In the genomic region with DNA sequence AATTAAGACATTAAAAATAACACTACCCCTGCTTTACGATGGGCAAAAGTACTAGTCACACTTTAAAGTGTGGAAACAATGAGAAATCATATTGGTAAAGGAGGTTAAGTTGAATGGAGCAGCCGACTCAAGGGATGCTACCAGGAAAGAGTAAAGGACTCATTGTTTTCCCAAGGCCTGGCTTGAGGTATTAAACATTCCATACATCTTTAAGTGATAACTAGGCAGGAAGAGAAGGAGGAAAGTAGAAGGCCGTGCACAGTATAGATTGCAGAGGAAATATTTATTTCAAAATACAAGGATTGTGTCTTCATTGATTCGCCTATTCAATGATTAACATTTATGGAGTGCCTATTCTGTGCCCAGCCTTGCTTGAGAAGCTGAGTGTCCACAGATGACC, we compare ENCODE assay signal across 14 cellular contexts.
"Had no signal": no experiment of that assay in that cellular context is flagged by ENCODE, and none has a peak within 500 bp of the region (broad histone marks: within the 10 kb centered on the region; RNA-seq: fewer than 3 reads in every experiment).

No MANE protein-coding gene starts in this region.

- ATAC-seq: natural killer cell treated with Interleukin-12 subunit alpha and Interleukin-12 subunit beta and Interleukin-15 and Interleukin-18, amount 100 ng/mL, for 72 hours had no signal

- H3K36me3 Mint-ChIP-seq: natural killer cell treated with Interleukin-12 subunit alpha and Interleukin-12 subunit beta and Interleukin-15 and Interleukin-18, amount 100 ng/mL, for 72 hours; neural progenitor cell; type B pancreatic cell had no signal

- H3K9me3 ChIP-seq: esophagus muscularis mucosa, ovary, right atrium auricular region had no signal

- H3K27me3 ChIP-seq: hepatocyte, neural progenitor cell, ovary, right atrium auricular region had no signal

- H3K36me3 ChIP-seq: esophagus muscularis mucosa, neural progenitor cell, ovary, right atrium auricular region had no signal

- H3K27ac Mint-ChIP-seq: natural killer cell treated with Interleukin-12 subunit alpha and Interleukin-12 subunit beta and Interleukin-15 and Interleukin-18, amount 100 ng/mL, for 72 hours; neural progenitor cell; type B pancreatic cell had no signal

- H3K27ac ChIP-seq: coronary artery, dorsolateral prefrontal cortex, esophagus muscularis mucosa, hepatocyte, neural progenitor cell, ovary, right atrium auricular region had no signal

- H3K4me3 ChIP-seq: coronary artery, dorsolateral prefrontal cortex, esophagus muscularis mucosa, hepatocyte, neural progenitor cell, ovary, right atrium auricular region had no signal

- H3K9me3 Mint-ChIP-seq: natural killer cell treated with Interleukin-12 subunit alpha and Interleukin-12 subunit beta and Interleukin-15 and Interleukin-18, amount 100 ng/mL, for 72 hours; neural progenitor cell; type B pancreatic cell had no signal

- DNase-seq: dorsolateral prefrontal cortex; effector CD8-positive, alpha-beta T cell; nucleus accumbens; ovary; small intestine; stimulated activated CD4-positive, alpha-beta T cell treated with anti-CD3 and anti-CD28 coated beads, Interleukin-12 subunit alpha, Interleukin-12 subunit beta, amount 100 ng/mL, for 4 hours; stimulated activated naive CD4-positive, alpha-beta T cell had no signal

- H3K4me1 ChIP-seq: esophagus muscularis mucosa, neural progenitor cell, right atrium auricular region had no signal

- H3K4me3 Mint-ChIP-seq: natural killer cell treated with Interleukin-12 subunit alpha and Interleukin-12 subunit beta and Interleukin-15 and Interleukin-18, amount 100 ng/mL, for 72 hours; neural progenitor cell; type B pancreatic cell had no signal
